In genomic region chr2:14082640-14083039, GRCh38 we compare ENCODE assay signal across 18 cellular contexts.
DNase-seq lines count a peak whose midpoint lies in the region; TF ChIP-seq lines count a peak whose summit lies in the region.
"Had no signal": no experiment of that assay in that cellular context is flagged by ENCODE, and none has a peak within 500 bp of the region (broad histone marks: within the 10 kb centered on the region; RNA-seq: fewer than 3 reads in every experiment).

No MANE protein-coding gene starts in this region.

- no peak overlapping the region for H3K4me3 ChIP-seq in SJCRH30
- H3K4me3 ChIP-seq: GM23338 had no signal

- H3K27me3 Mint-ChIP-seq in neural crest cell (ENCODE audit: low read depth), result no peaks in the 10 kb centered on the region
- H3K27me3 Mint-ChIP-seq: CD4-positive, CD25-positive, alpha-beta regulatory T cell; CD8-positive, alpha-beta memory T cell; IgD-negative memory B cell had no signal

- H3K9me3 ChIP-seq in SJCRH30 (replicated peaks), result no peaks in the 10 kb centered on the region
- H3K9me3 ChIP-seq: BE2C had no signal

- no peak overlapping the region for H3K27ac ChIP-seq in SJCRH30

- H3K4me3 Mint-ChIP-seq in neural crest cell, result no peak overlapping the region
- H3K4me3 Mint-ChIP-seq: CD4-positive, CD25-positive, alpha-beta regulatory T cell; CD8-positive, alpha-beta memory T cell; GM23338; IgD-negative memory B cell had no signal

- no peaks in the 10 kb centered on the region for H3K27me3 ChIP-seq in SJCRH30
- H3K27me3 ChIP-seq: BE2C had no signal

- H3K36me3 Mint-ChIP-seq in neural crest cell (ENCODE audit: low read depth), result no peaks in the 10 kb centered on the region
- H3K36me3 Mint-ChIP-seq: CD4-positive, CD25-positive, alpha-beta regulatory T cell; IgD-negative memory B cell had no signal

- DNase-seq in GM13977 (ENCODE audit: low spot score) (no peak), SJCRH30 (peak; percentile 8 to 24), islet precursor cell (peak; percentile 40), neural crest cell (ENCODE audit: low read depth, low spot score) (no peak), NCI-H187 treated with DMSO at 0.1 percent for 48 hours (lab: John Stamatoyannopoulos, UW) (no peak), NCI-H1092 (lab: John Stamatoyannopoulos, UW) (no peak), AG08395 (ENCODE audit: low spot score) (no peak)
- DNase-seq: BE2C; C1 segment of cervical spinal cord; CD4-positive, CD25-positive, alpha-beta regulatory T cell; CD8-positive, alpha-beta memory T cell; COR-L47; DMS 273 treated with DMSO at 0.1 percent for 48 hours; DMS79; GDM1; H7 had no signal

- peaks cover 3% of the 10 kb centered on the region for H3K9me3 Mint-ChIP-seq in neural crest cell

- no peaks in the 10 kb centered on the region for H3K4me1 Mint-ChIP-seq in neural crest cell
- H3K4me1 Mint-ChIP-seq: CD4-positive, CD25-positive, alpha-beta regulatory T cell; CD8-positive, alpha-beta memory T cell; IgD-negative memory B cell had no signal

- in situ Hi-C loops in GM13977 (cut with MboI; ENCODE audit: low pct_unique_long_range_greater_than_20kb, low sequenced_read_pairs, unreplicated experiment), result no loop called here

- peak overlapping the region; percentile 54 for H3K27ac Mint-ChIP-seq in neural crest cell (ENCODE audit: unreplicated experiment)
- H3K27ac Mint-ChIP-seq: CD4-positive, CD25-positive, alpha-beta regulatory T cell; CD8-positive, alpha-beta memory T cell; GM23338; IgD-negative memory B cell had no signal

- no peaks in the 10 kb centered on the region for H3K36me3 ChIP-seq in SJCRH30
- H3K36me3 ChIP-seq: BE2C had no signal

- TF ChIP-seq CTCF in GM13977 (IDR thresholded peaks at IDR 0.05; ENCODE audit: extremely low read depth, insufficient read depth, missing control alignments) (peak; percentile 3), neural crest cell (conservative IDR thresholded peaks at IDR 0.05) (no peak)

- no peaks in the 10 kb centered on the region for H3K4me1 ChIP-seq in SJCRH30
- H3K4me1 ChIP-seq: BE2C had no signal

Comparison
In these comparisons a context has a peak if more than half of its experiments do, and no peak if none do; other contexts are left out.
1. DNase-seq: peak in SJCRH30 (2 of 2) and islet precursor cell (single experiment); none in GM13977 (single experiment), neural crest cell (single experiment), NCI-H187 treated with DMSO at 0.1 percent for 48 hours (single experiment), NCI-H1092 (single experiment) and AG08395 (single experiment).